ENCODE assay signal across 24 cellular contexts in the genomic region with DNA sequence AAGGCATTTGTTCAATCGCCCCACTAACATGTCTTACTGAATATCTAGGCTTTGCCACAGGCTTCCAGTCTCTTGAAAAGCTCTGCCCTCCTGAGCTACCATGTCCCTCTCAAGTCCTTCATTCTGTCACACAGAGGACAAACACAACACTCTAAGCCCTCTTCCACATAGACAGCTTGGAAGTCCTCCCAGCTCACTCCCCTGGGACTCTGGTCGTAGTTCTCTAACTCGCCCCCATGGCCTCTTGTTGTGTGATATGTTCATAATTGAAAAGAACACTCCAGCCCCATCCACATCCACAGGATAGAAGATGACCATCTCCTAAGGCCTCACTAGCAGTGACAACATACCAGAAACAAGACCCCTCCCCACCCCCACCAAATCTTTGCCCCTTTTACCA.
"Had no signal": no experiment of that assay in that cellular context is flagged by ENCODE, and none has a peak within 500 bp of the region (broad histone marks: within the 10 kb centered on the region; RNA-seq: fewer than 3 reads in every experiment).

No MANE protein-coding gene starts in this region.

- H3K4me2 ChIP-seq: neural progenitor cell had no signal

- H3K27ac ChIP-seq: epithelial cell of prostate, esophagus squamous epithelium, gastrocnemius medialis, lower lobe of right lung, neural progenitor cell, right lobe of liver, suprapubic skin, tibial artery, upper lobe of right lung had no signal

- H3K36me3 Mint-ChIP-seq: natural killer cell had no signal

- H3K27ac Mint-ChIP-seq: natural killer cell; neural progenitor cell; stimulated activated effector memory CD8-positive, alpha-beta T cell treated with anti-CD3 and anti-CD28 coated beads, Interleukin-12 subunit alpha, Interleukin-12 subunit beta, amount 100 ng/mL, for 72 hours had no signal

- DNase-seq: activated CD4-positive, alpha-beta T cell treated with anti-CD3 and anti-CD28 coated beads for 4 hours; activated CD4-positive, alpha-beta T cell treated with anti-CD3 and anti-CD28 coated beads, Interleukin-2, amount 50 U/mL, for 4 hours; activated CD8-positive, alpha-beta memory T cell treated with anti-CD3 and anti-CD28 coated beads, Interleukin-2, amount 50 U/mL, for 4 hours; activated gamma-delta T cell treated with Interleukin-2 at 50 U/mL for 16 hours; activated T-cell treated with anti-CD3 and anti-CD28 coated beads, Interleukin-2, amount 50 U/mL, for 1 hour; dermis blood vessel endothelial cell; effector CD4-positive, alpha-beta T cell; esophagus squamous epithelium; gastrocnemius medialis; glutamatergic neuron; hippocampal formation; lower lobe of right lung; mesenchymal stem cell; natural killer cell; occipital lobe; right lobe of liver; stimulated activated CD4-positive, alpha-beta T cell treated with anti-CD3 and anti-CD28 coated beads, Interleukin-4, amount 100 ng/mL, for 24 hours; tibial artery; upper lobe of right lung had no signal

- ATAC-seq: activated naive CD4-positive, alpha-beta T cell treated with anti-CD3 and anti-CD28 coated beads, Interleukin-2, amount 50 U/mL, for 72 hours; gastrocnemius medialis; lower lobe of right lung; natural killer cell; right lobe of liver; stimulated activated effector memory CD8-positive, alpha-beta T cell treated with anti-CD3 and anti-CD28 coated beads, Interleukin-12 subunit alpha, Interleukin-12 subunit beta, amount 100 ng/mL, for 72 hours; upper lobe of right lung had no signal

- H2AFZ ChIP-seq: neural progenitor cell had no signal

- H3K27me3 ChIP-seq: esophagus squamous epithelium, gastrocnemius medialis, neural progenitor cell, right lobe of liver, suprapubic skin, tibial artery, upper lobe of right lung had no signal

- H3K4me1 ChIP-seq: esophagus squamous epithelium, gastrocnemius medialis, lower lobe of right lung, neural progenitor cell, right lobe of liver, suprapubic skin, tibial artery, upper lobe of right lung had no signal

- H3K36me3 ChIP-seq: gastrocnemius medialis, lower lobe of right lung, right lobe of liver, suprapubic skin, tibial artery, upper lobe of right lung had no signal

- H3K9ac ChIP-seq: neural progenitor cell had no signal

- H3K4me1 Mint-ChIP-seq: natural killer cell; neural progenitor cell; stimulated activated effector memory CD8-positive, alpha-beta T cell treated with anti-CD3 and anti-CD28 coated beads, Interleukin-12 subunit alpha, Interleukin-12 subunit beta, amount 100 ng/mL, for 72 hours had no signal

- H3K9me3 ChIP-seq: esophagus squamous epithelium, gastrocnemius medialis, lower lobe of right lung, right lobe of liver, suprapubic skin, tibial artery, upper lobe of right lung had no signal

- H3K4me3 ChIP-seq: esophagus squamous epithelium, gastrocnemius medialis, lower lobe of right lung, neural progenitor cell, right lobe of liver, suprapubic skin, tibial artery, upper lobe of right lung had no signal

- H3K9me3 Mint-ChIP-seq: activated naive CD4-positive, alpha-beta T cell treated with anti-CD3 and anti-CD28 coated beads, Interleukin-2, amount 50 U/mL, for 72 hours; natural killer cell; neural progenitor cell; stimulated activated effector memory CD8-positive, alpha-beta T cell treated with anti-CD3 and anti-CD28 coated beads, Interleukin-12 subunit alpha, Interleukin-12 subunit beta, amount 100 ng/mL, for 72 hours had no signal

- H3K4me3 Mint-ChIP-seq: natural killer cell; neural progenitor cell; stimulated activated effector memory CD8-positive, alpha-beta T cell treated with anti-CD3 and anti-CD28 coated beads, Interleukin-12 subunit alpha, Interleukin-12 subunit beta, amount 100 ng/mL, for 72 hours had no signal
